Comparison of ENCODE assay signal across 8 cellular contexts in genomic region chr1:209839875-209840491, GRCh38. TPM values are rescaled to one million over a fixed set of nuclear protein-coding genes. Genes with fewer than 3 reads are reported as not detected.
DNase-seq lines count a peak whose midpoint lies in the region; ATAC-seq and TF ChIP-seq lines count a peak whose summit lies in the region.

No MANE protein-coding gene starts in this region.

- peak; percentile 99 for DNase-seq in COLO829 (ENCODE audit: low spot score)
- DNase-seq in MG63: peak; percentile 85
- DNase-seq in dedifferentiated amniotic fluid mesenchymal stem cell (ENCODE audit: extremely low spot score): peak; percentile 89
- DNase-seq in nephron progenitor cell: no peak
- no peak for DNase-seq in anterior cingulate cortex (lab: John Stamatoyannopoulos, UW)
- DNase-seq in Right ventricle myocardium superior: no peak
- DNase-seq in NCI-H82 (lab: John Stamatoyannopoulos, UW): no peak

- H3K36me3 ChIP-seq in MG63: peaks cover 85% of the 10 kb centered on the region

- no peaks in the 10 kb centered on the region for H3K4me1 Mint-ChIP-seq in nephron progenitor cell

- no peak overlapping the region for H3K4me3 Mint-ChIP-seq in nephron progenitor cell

- H3K27me3 ChIP-seq in MG63: no peaks in the 10 kb centered on the region

- H3K9me3 Mint-ChIP-seq in nephron progenitor cell: no peaks in the 10 kb centered on the region

- H3K36me3 Mint-ChIP-seq in nephron progenitor cell (ENCODE audit: low read depth): peaks cover 48% of the 10 kb centered on the region

- peak overlapping the region; percentile 5 for H3K27ac Mint-ChIP-seq in nephron progenitor cell

- TF ChIP-seq CTCF in nephron progenitor cell (IDR thresholded peaks at IDR 0.05): no peak

- H3K27me3 Mint-ChIP-seq in nephron progenitor cell (ENCODE audit: low read depth, poor library complexity): no peaks in the 10 kb centered on the region

- H3K9me3 ChIP-seq in MG63: no peaks in the 10 kb centered on the region

- ATAC-seq in Right ventricle myocardium superior (ENCODE audit: poor library complexity): no peak
- ATAC-seq in GM21717 (IDR thresholded peaks at IDR 0.05; ENCODE audit: unreplicated experiment): no peak

- no peak overlapping the region for H3K4me3 ChIP-seq in MG63

- intact Hi-C loops in Right ventricle myocardium superior (cut with DNase I): no loop called here

RNA-seq across cellular contexts. Expression of gene UTP25, which starts 12.2 kb away (rescaled TPM):
- total RNA-seq in MG63 (2014; rRNA removed; shearing (Covaris generic); ENCODE audit: low replicate concordance): 10.2 and 12.3 TPM in 2 replicates
- total RNA-seq in Right ventricle myocardium superior: 2.1 TPM

RNA-seq across cellular contexts. Expression of gene IRF6, which starts 34.0 kb away (rescaled TPM):
- not detected in 2 replicates for total RNA-seq in MG63 (2014; rRNA removed; shearing (Covaris generic); ENCODE audit: low replicate concordance)
- total RNA-seq in Right ventricle myocardium superior: 31.6 TPM

RNA-seq across cellular contexts. Expression of gene C1orf74, which starts 55.6 kb away (rescaled TPM):
- total RNA-seq in MG63 (2014; rRNA removed; shearing (Covaris generic); ENCODE audit: low replicate concordance): 0.49 and 4.6 TPM in 2 replicates
- 1.9 TPM for total RNA-seq in Right ventricle myocardium superior

Comparison
In these comparisons a context has a peak if more than half of its experiments do, and no peak if none do; other contexts are left out.
1. DNase-seq: peak in COLO829 (single experiment), MG63 (single experiment) and dedifferentiated amniotic fluid mesenchymal stem cell (single experiment); none in nephron progenitor cell (single experiment), anterior cingulate cortex (0 of 58), Right ventricle myocardium superior (single experiment) and NCI-H82 (single experiment).
2. RNA of gene IRF6, which starts 34.0 kb away (total RNA-seq): 31.6 TPM in Right ventricle myocardium superior (single experiment); not detected in MG63; every median in the first group is over 10 times any median in the second.